Comparison of ENCODE assay signal across 27 cellular contexts in the genomic region with DNA sequence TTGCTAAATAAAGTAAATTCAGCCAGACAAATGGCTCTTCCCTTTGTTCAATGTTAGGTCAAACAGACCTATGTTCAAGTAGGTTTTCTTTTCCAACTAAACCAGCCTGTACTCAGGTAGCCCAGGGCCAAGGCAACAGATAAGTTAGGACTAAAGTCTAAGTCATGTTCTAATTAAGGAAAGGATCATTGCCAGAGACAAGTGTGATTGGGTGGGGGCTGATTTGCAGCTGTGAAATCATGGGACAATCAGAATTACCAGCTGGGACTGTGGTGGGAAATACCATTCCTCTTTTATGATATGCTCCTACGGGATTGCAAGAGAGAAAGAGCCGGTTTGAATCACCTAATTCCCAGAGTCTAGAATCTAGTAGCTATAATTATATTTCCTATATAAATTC.
"Had no signal": no experiment of that assay in that cellular context is flagged by ENCODE, and none has a peak within 500 bp of the region (broad histone marks: within the 10 kb centered on the region; RNA-seq: fewer than 3 reads in every experiment).

No MANE protein-coding gene starts in this region.

- H3K27me3 Mint-ChIP-seq: memory B cell; progenitor cell of endocrine pancreas; stimulated activated naive CD8-positive, alpha-beta T cell treated with anti-CD3 and anti-CD28 coated beads, Interleukin-15, amount 100 ng/mL, for 72 hours had no signal

- H3K36me3 ChIP-seq: neural progenitor cell, sigmoid colon, suprapubic skin, transverse colon, upper lobe of right lung, vagina had no signal

- DNase-seq: dermis blood vessel endothelial cell; head of caudate nucleus; hippocampal formation; left colon; naive thymus-derived CD4-positive, alpha-beta T cell; right cardiac atrium; sigmoid colon; stimulated activated CD4-positive, alpha-beta T cell treated with anti-CD3 and anti-CD28 coated beads, Interleukin-12 subunit alpha, Interleukin-12 subunit beta, amount 100 ng/mL, for 4 hours; stimulated activated CD4-positive, alpha-beta T cell treated with anti-CD3 and anti-CD28 coated beads, Interleukin-1b, Interleukin-23, amount 100 ng/mL, for 48 hours; stimulated activated CD4-positive, alpha-beta T cell treated with anti-CD3 and anti-CD28 coated beads, Interleukin-4, amount 100 ng/mL, for 1 hour; stimulated activated CD8-positive, alpha-beta memory T cell treated with anti-CD3 and anti-CD28 coated beads, Interleukin-4, amount 100 ng/mL, for 48 hours; stimulated activated naive CD4-positive, alpha-beta T cell; stimulated activated naive CD8-positive, alpha-beta T cell treated with anti-CD3 and anti-CD28 coated beads, Interleukin-15, amount 100 ng/mL, for 72 hours; transverse colon; upper lobe of right lung had no signal

- H3K36me3 Mint-ChIP-seq: memory B cell had no signal

- ATAC-seq: left colon; naive thymus-derived CD4-positive, alpha-beta T cell; right cardiac atrium; stimulated activated naive CD8-positive, alpha-beta T cell treated with anti-CD3 and anti-CD28 coated beads, Interleukin-15, amount 100 ng/mL, for 72 hours; upper lobe of right lung had no signal

- H3K4me3 ChIP-seq: coronary artery, lung, neural progenitor cell, sigmoid colon, smooth muscle cell, suprapubic skin, transverse colon, upper lobe of right lung, vagina had no signal

- H3K79me2 ChIP-seq: parathyroid adenoma had no signal

- FAIRE-seq: frontal cortex, islet of Langerhans had no signal

- H3K4me3 Mint-ChIP-seq: memory B cell; naive thymus-derived CD4-positive, alpha-beta T cell; neural progenitor cell; stimulated activated naive CD8-positive, alpha-beta T cell treated with anti-CD3 and anti-CD28 coated beads, Interleukin-15, amount 100 ng/mL, for 72 hours had no signal

- H3K9me3 ChIP-seq: sigmoid colon, suprapubic skin, transverse colon, upper lobe of right lung, vagina had no signal

- H3K27me3 ChIP-seq: neural progenitor cell, sigmoid colon, suprapubic skin, transverse colon, upper lobe of right lung, vagina had no signal

- H3K27ac ChIP-seq: coronary artery, neural progenitor cell, parathyroid adenoma, sigmoid colon, suprapubic skin, transverse colon, upper lobe of right lung, vagina had no signal

- H3K9ac ChIP-seq: neural progenitor cell, parathyroid adenoma had no signal

- H3K9me3 Mint-ChIP-seq: memory B cell; naive thymus-derived CD4-positive, alpha-beta T cell; nephron; stimulated activated naive CD8-positive, alpha-beta T cell treated with anti-CD3 and anti-CD28 coated beads, Interleukin-15, amount 100 ng/mL, for 72 hours had no signal

- H3K27ac Mint-ChIP-seq: memory B cell; naive thymus-derived CD4-positive, alpha-beta T cell; neural progenitor cell; progenitor cell of endocrine pancreas; stimulated activated naive CD8-positive, alpha-beta T cell treated with anti-CD3 and anti-CD28 coated beads, Interleukin-15, amount 100 ng/mL, for 72 hours had no signal

- H3K4me1 ChIP-seq: parathyroid adenoma had no signal

- H2AFZ ChIP-seq: neural progenitor cell, parathyroid adenoma had no signal

- H3K4me2 ChIP-seq: neural progenitor cell, smooth muscle cell had no signal
